21 cellular contexts compared by ENCODE assay signal in the genomic region with DNA sequence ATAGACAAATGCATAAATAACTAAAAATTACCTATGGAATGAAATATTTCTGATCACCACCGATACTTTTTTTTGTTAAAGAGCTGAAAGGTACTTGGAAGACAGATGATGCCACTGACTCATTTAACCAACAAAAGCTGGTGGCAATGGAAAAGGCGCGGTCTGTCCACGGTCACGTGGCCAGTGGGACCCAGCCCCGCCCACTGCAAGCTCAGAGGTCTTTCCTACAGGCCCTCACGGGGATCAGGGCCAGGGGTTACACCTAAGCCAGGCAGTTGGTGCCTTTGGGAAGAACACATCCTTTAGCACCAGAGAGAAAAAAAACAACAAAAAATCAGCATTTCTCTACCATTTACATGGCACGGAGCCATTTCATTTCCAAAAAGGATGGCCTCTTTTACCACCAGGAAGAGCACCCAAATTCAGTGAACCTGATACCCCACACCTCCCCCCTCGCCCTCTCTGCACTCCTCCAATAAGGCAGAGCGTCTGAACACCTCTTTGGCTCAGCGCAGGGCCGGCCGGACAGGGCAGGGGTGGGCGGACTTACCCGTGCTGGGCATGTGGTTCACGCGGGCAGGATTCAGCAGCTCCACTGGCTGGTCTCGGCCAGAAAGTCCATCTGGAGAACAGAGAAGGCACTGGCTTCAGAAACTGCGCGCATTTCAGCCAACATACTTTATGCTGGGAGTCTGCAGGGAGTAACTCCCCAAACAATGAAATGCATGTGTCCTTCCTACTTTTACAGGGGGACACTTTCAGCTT.
DNase-seq lines count a peak whose midpoint lies in the region; TF ChIP-seq lines count a peak whose summit lies in the region.
"Had no signal": no experiment of that assay in that cellular context is flagged by ENCODE, and none has a peak within 500 bp of the region (broad histone marks: within the 10 kb centered on the region; RNA-seq: fewer than 3 reads in every experiment).

No MANE protein-coding gene starts in this region.

- peak overlapping the region in 19 of 59 donors; percentile 2 to 35 (median 14) for H3K4me3 ChIP-seq in dorsolateral prefrontal cortex
- H3K4me3 ChIP-seq: A549, prostate gland, smooth muscle cell, vagina had no signal

- DNase-seq in NOMO-1 (lab: John Stamatoyannopoulos, UW; ENCODE audit: unreplicated experiment in 2 of 2) (peak; percentile 8 to 32), NOMO-1 treated with DMSO at 0.1 percent for 48 hours (lab: John Stamatoyannopoulos, UW; ENCODE audit: unreplicated experiment) (no peak), MV-4-11 (lab: John Stamatoyannopoulos, UW) (peak; percentile 42), dorsolateral prefrontal cortex (peak in 5 of 10 donors; percentile 56 to 83 (median 68)), substantia nigra (lab: John Stamatoyannopoulos, UW) (peak in 8 of 49 donors; percentile 33 to 76 (median 58)), mesenteric fat pad (ENCODE audit: low spot score) (no peak), ACHN (no peak), NCI-H526 treated with DMSO at 0.1 percent for 48 hours (lab: John Stamatoyannopoulos, UW) (no peak)
- DNase-seq: activated naive CD8-positive, alpha-beta T cell treated with anti-CD3 and anti-CD28 coated beads, Interleukin-2, amount 50 U/mL, for 24 hours; erythroblast; midbrain; NCI-H1105 treated with DMSO at 0.1 percent for 48 hours; NCI-H2171; NCI-H82; nephron progenitor cell; stimulated activated CD4-positive, alpha-beta T cell treated with anti-CD3 and anti-CD28 coated beads, Interleukin-4, amount 100 ng/mL, for 24 hours had no signal

- TF ChIP-seq CTCF in dorsolateral prefrontal cortex (IDR thresholded peaks at IDR 0.05 in 54 of 56, conservative IDR thresholded peaks at IDR 0.05 in 2 of 56; ENCODE audit: low read depth in 1 of 56, partially characterized antibody in 56 of 56), result no peak

- intact Hi-C loops in dorsolateral prefrontal cortex (cut with DNase I), result no loop called here

- H3K27me3 ChIP-seq in dorsolateral prefrontal cortex, result no peaks in the 10 kb centered on the region
- H3K27me3 ChIP-seq: vagina had no signal

- H3K27ac ChIP-seq in dorsolateral prefrontal cortex (peak overlapping the region in 53 of 59 donors; percentile 1 to 98 (median 62)), substantia nigra (ENCODE audit: low read depth, low read length, poor library complexity, severe bottlenecking) (peak overlapping the region; percentile 56)
- H3K27ac ChIP-seq: A549, C4-2B, prostate gland, vagina had no signal

- in situ Hi-C loops in ACHN (cut with HindIII; ENCODE audit: low pct_ligation_motif_present, low pct_unique_long_range_greater_than_20kb, low sequenced_read_pairs), result no loop called here

Comparison
In these comparisons a context has a peak if more than half of its experiments do, and no peak if none do; other contexts are left out.
1. DNase-seq: peak in NOMO-1 (2 of 2) and MV-4-11 (single experiment); none in NOMO-1 treated with DMSO at 0.1 percent for 48 hours (single experiment), mesenteric fat pad (single experiment), ACHN (single experiment) and NCI-H526 treated with DMSO at 0.1 percent for 48 hours (single experiment).